Comparison of ENCODE assay signal across 10 cellular contexts in genomic region chrX:30659421-30659820, GRCh38. TPM values are rescaled to one million over a fixed set of nuclear protein-coding genes. Genes with fewer than 3 reads are reported as not detected.
DNase-seq lines count a peak whose midpoint lies in the region; ATAC-seq, FAIRE-seq and TF ChIP-seq lines count a peak whose summit lies in the region.
"Had no signal": no experiment of that assay in that cellular context is flagged by ENCODE, and none has a peak within 500 bp of the region (broad histone marks: within the 10 kb centered on the region; RNA-seq: fewer than 3 reads in every experiment).

No MANE protein-coding gene starts in this region.

- peaks cover 2% of the 10 kb centered on the region for H3K36me3 Mint-ChIP-seq in activated B cell treated with CpG ODN at 0.5 μM for 24 hours (ENCODE audit: low read depth)

- FAIRE-seq in H54 (lab: Jason Lieb, UNC) = no peak

- POLR2A ChIA-PET in activated B cell treated with CpG ODN at 0.5 μM for 24 hours (lab: Charles Lee) (no interaction called here), HEK293T (lab: Yijun Ruan, JAX) (no interaction called here)

- CTCF ChIA-PET in activated B cell treated with CpG ODN at 0.5 μM for 24 hours (lab: Charles Lee) = interaction anchor here (1.0 kb wide), 1 partner anchor 89 kb away, joined by 3 read pairs; no protein-coding TSS in a partner anchor
- CTCF ChIA-PET in HEK293T (lab: Yijun Ruan, JAX) = interaction anchor here (0.7 kb wide), 1 partner anchor 24 kb away, joined by 3 read pairs; no protein-coding TSS in a partner anchor

- DNase-seq in AG08396 (ENCODE audit: low spot score) (peak; percentile 51), H54 (ENCODE audit: insufficient read length, low spot score) (peak; percentile 4), activated B cell treated with CpG ODN at 0.5 μM for 24 hours (no peak), hepatic stellate cell (ENCODE audit: low spot score) (peak; percentile 72), Ammon's horn (ENCODE audit: low spot score) (no peak), HEK293T (ENCODE audit: extremely low spot score) (no peak), COR-L47 (lab: John Stamatoyannopoulos, UW) (no peak)
- DNase-seq: NCI-H2081 treated with DMSO at 0.1 percent for 48 hours; stimulated activated CD4-positive, alpha-beta T cell treated with anti-CD3 and anti-CD28 coated beads, Interleukin-1b, Interleukin-23, amount 100 ng/mL, for 48 hours had no signal

- peaks cover 29% of the 10 kb centered on the region for H3K4me1 Mint-ChIP-seq in activated B cell treated with CpG ODN at 0.5 μM for 24 hours

- H3K27ac Mint-ChIP-seq in activated B cell treated with CpG ODN at 0.5 μM for 24 hours = peak overlapping the region; percentile 9

- H3K4me3 Mint-ChIP-seq in activated B cell treated with CpG ODN at 0.5 μM for 24 hours = no peak overlapping the region

- intact Hi-C loops in activated B cell treated with CpG ODN at 0.5 μM for 24 hours (cut with micrococcal nuclease) = no loop called here

- no peaks in the 10 kb centered on the region for H3K27me3 Mint-ChIP-seq in activated B cell treated with CpG ODN at 0.5 μM for 24 hours

- TF ChIP-seq CTCF in activated B cell treated with CpG ODN at 0.5 μM for 24 hours (IDR thresholded peaks at IDR 0.05) = no peak

- no peaks in the 10 kb centered on the region for H3K9me3 Mint-ChIP-seq in activated B cell treated with CpG ODN at 0.5 μM for 24 hours

- ATAC-seq in activated B cell treated with CpG ODN at 0.5 μM for 24 hours (ENCODE audit: low read depth) = peak; percentile 58
- no peak for ATAC-seq in HG03469 (IDR thresholded peaks at IDR 0.05; ENCODE audit: unreplicated experiment)

- TF ChIP-seq POLR2A in H54 (IDR thresholded peaks at IDR 0.05; ENCODE audit: low read depth, low read length) = no peak

TF ChIP-seq in HEK293T, 16 proteins besides CTCF, POLR2A, EP300 and RAD21:
- no peak for TF ChIP-seq ZNF384 (IDR thresholded peaks at IDR 0.05)
- TF ChIP-seq FOXM1 (IDR thresholded peaks at IDR 0.05; ENCODE audit: borderline replicate concordance) = no peak
- no peak for TF ChIP-seq CTBP1 (IDR thresholded peaks at IDR 0.05; ENCODE audit: borderline replicate concordance)
TF ChIP-seq in HEK293T: peak in this region for 0.

RNA-seq across cellular contexts. Expression of gene GK, which starts 6.2 kb away (rescaled TPM):
- 15.1 and 16.5 TPM in 2 replicates for total RNA-seq in activated B cell treated with CpG ODN at 0.5 μM for 24 hours

Comparison
In these comparisons a context has a peak if more than half of its experiments do, and no peak if none do; other contexts are left out.
1. DNase-seq: peak in AG08396 (single experiment), H54 (single experiment) and hepatic stellate cell (single experiment); none in activated B cell treated with CpG ODN at 0.5 μM for 24 hours (single experiment), Ammon's horn (single experiment), HEK293T (single experiment) and COR-L47 (single experiment).